In genomic region chr1:2554621-2555387, GRCh38 we compare ENCODE assay signal across 1 cellular context.
TF ChIP-seq lines count a peak whose summit lies in the region.

No MANE protein-coding gene starts in this region.

TF ChIP-seq in H1, 55 proteins besides CTCF, POLR2A, EP300 and RAD21:
- TF ChIP-seq FOSL1 (IDR thresholded peaks at IDR 0.05; ENCODE audit: insufficient read depth, low read depth, low read length) (no peak), GABPA (IDR thresholded peaks at IDR 0.05; ENCODE audit: borderline replicate concordance, insufficient read depth, low read length) (0 out of 2 replicates have a peak, but pooled peaks have one; percentile 34)
- TF ChIP-seq, protein P1, sequence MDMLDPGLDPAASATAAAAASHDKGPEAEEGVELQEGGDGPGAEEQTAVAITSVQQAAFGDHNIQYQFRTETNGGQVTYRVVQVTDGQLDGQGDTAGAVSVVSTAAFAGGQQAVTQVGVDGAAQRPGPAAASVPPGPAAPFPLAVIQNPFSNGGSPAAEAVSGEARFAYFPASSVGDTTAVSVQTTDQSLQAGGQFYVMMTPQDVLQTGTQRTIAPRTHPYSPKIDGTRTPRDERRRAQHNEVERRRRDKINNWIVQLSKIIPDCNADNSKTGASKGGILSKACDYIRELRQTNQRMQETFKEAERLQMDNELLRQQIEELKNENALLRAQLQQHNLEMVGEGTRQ (IDR thresholded peaks at IDR 0.05; ENCODE audit: low read length): no peak
TF ChIP-seq in H1: peak in this region for 1.
